ENCODE assay signal across 18 cellular contexts in genomic region chr16:15885560-15886001, GRCh38. TPM values are rescaled to one million over a fixed set of nuclear protein-coding genes. Genes with fewer than 3 reads are reported as not detected.
DNase-seq lines count a peak whose midpoint lies in the region; ATAC-seq and TF ChIP-seq lines count a peak whose summit lies in the region.
"Had no signal": no experiment of that assay in that cellular context is flagged by ENCODE, and none has a peak within 500 bp of the region (broad histone marks: within the 10 kb centered on the region; RNA-seq: fewer than 3 reads in every experiment).

No MANE protein-coding gene starts in this region.

- H3K27ac ChIP-seq in CD8-positive, alpha-beta memory T cell (ENCODE audit: low read depth, low read length) = peak overlapping the region; percentile 12
- H3K27ac ChIP-seq in mammary epithelial cell (ENCODE audit: insufficient read depth, low read depth, low read length) = no peak overlapping the region
- H3K27ac ChIP-seq: BLaER1, ovary, VCaP had no signal

- H3K9me3 ChIP-seq in CD8-positive, alpha-beta memory T cell (ENCODE audit: low read length) = no peaks in the 10 kb centered on the region
- no peaks in the 10 kb centered on the region for H3K9me3 ChIP-seq in Loucy (ENCODE audit: insufficient read depth, low read depth, low read length)
- H3K9me3 ChIP-seq in mammary epithelial cell (replicated peaks; ENCODE audit: insufficient read depth, low read length) = no peaks in the 10 kb centered on the region
- H3K9me3 ChIP-seq: BLaER1, HAP-1, ovary had no signal

- dilution Hi-C loops in mammary epithelial cell (cut with HindIII; ENCODE audit: low sequenced_read_pairs) = no loop called here

- no peak for TF ChIP-seq CTCF in Loucy (conservative IDR thresholded peaks at IDR 0.05; ENCODE audit: low read length)
- TF ChIP-seq CTCF in mammary epithelial cell (conservative IDR thresholded peaks at IDR 0.05 in 1 of 2, IDR thresholded peaks at IDR 0.05 in 1 of 2; ENCODE audit: extremely low read depth in 1 of 2, insufficient read depth in 1 of 2, low read depth in 1 of 2, low read length in 2 of 2) = no peak
- no peak for TF ChIP-seq CTCF in nephron (IDR thresholded peaks at IDR 0.05; ENCODE audit: unreplicated experiment in 3 of 3)

- WGBS in mammary epithelial cell (ENCODE audit: low coverage, missing lambda C conversion rate) = 90% methylated on average over 5 of the region's 5 CpGs

- H3K4me1 Mint-ChIP-seq in CD8-positive, alpha-beta memory T cell = peaks cover 36 to 46% (median 37%) of the 10 kb centered on the region in 3 donors
- peaks cover 25% of the 10 kb centered on the region for H3K4me1 Mint-ChIP-seq in nephron

- H2AFZ ChIP-seq in Loucy (ENCODE audit: low read length) (no peak overlapping the region), mammary epithelial cell (ENCODE audit: low read depth, low read length) (no peak overlapping the region)

- intact Hi-C loops in mammary epithelial cell (cut with micrococcal nuclease) = no loop called here

- no peak for ATAC-seq in GM18861 (IDR thresholded peaks at IDR 0.05; ENCODE audit: unreplicated experiment)
- no peak for ATAC-seq in HG03280 (IDR thresholded peaks at IDR 0.05; ENCODE audit: unreplicated experiment)

- peaks cover 23% of the 10 kb centered on the region for H3K4me1 ChIP-seq in CD8-positive, alpha-beta memory T cell (ENCODE audit: insufficient read depth, low read length)
- H3K4me1 ChIP-seq in Loucy (ENCODE audit: insufficient read depth, low read length, poor library complexity, severe bottlenecking) (peaks cover 18% of the 10 kb centered on the region), mammary epithelial cell (ENCODE audit: insufficient read depth, low read length) (peaks cover 15% of the 10 kb centered on the region)

- H3K9me3 Mint-ChIP-seq in CD8-positive, alpha-beta memory T cell = no peaks in the 10 kb centered on the region
- H3K9me3 Mint-ChIP-seq in nephron = no peaks in the 10 kb centered on the region
- H3K9me3 Mint-ChIP-seq: activated naive CD8-positive, alpha-beta T cell treated with anti-CD3 and anti-CD28 coated beads, Interleukin-2, amount 10 ng/mL, durations not matched to agents 7 days and 5 days had no signal

- no peak for DNase-seq in CD8-positive, alpha-beta memory T cell
- DNase-seq in mammary epithelial cell = no peak
- DNase-seq in activated CD4-positive, alpha-beta T cell treated with anti-CD3 and anti-CD28 coated beads for 1 hour = no peak
- DNase-seq: activated naive CD8-positive, alpha-beta T cell treated with anti-CD3 and anti-CD28 coated beads, Interleukin-2, amount 10 ng/mL, durations not matched to agents 7 days and 5 days; caudate nucleus; glutamatergic neuron; NCI-H1436 treated with DMSO at 0.1 percent for 48 hours; NCI-H226; ovary; stimulated activated naive CD4-positive, alpha-beta T cell treated with Interleukin-2 at 50 U/mL for 16 hours had no signal

- CTCF ChIA-PET in CD8-positive, alpha-beta memory T cell (lab: Charles Lee) = interaction anchor here (1.3 kb wide), 1 partner anchor 148 kb away, joined by 6 read pairs; no protein-coding TSS in a partner anchor
- CTCF ChIA-PET in mammary epithelial cell (lab: Charles Lee; ENCODE audit: low non-redundant PET) = no interaction called here

- H3K4me3 Mint-ChIP-seq in CD8-positive, alpha-beta memory T cell = peak overlapping the region in 5 of 7 donors; percentile 26 to 72 (median 38)
- H3K4me3 Mint-ChIP-seq in nephron = peak overlapping the region; percentile 70 to 87 (median 71)

- H3K27me3 ChIP-seq in CD8-positive, alpha-beta memory T cell (ENCODE audit: insufficient read depth, low read length, poor library complexity, severe bottlenecking) = no peaks in the 10 kb centered on the region
- H3K27me3 ChIP-seq in Loucy (ENCODE audit: insufficient read depth, low read length, poor library complexity, severe bottlenecking) = no peaks in the 10 kb centered on the region
- H3K27me3 ChIP-seq in mammary epithelial cell (ENCODE audit: insufficient read depth, low read length) = no peaks in the 10 kb centered on the region
- H3K27me3 ChIP-seq: BLaER1, ovary had no signal

- H3K36me3 Mint-ChIP-seq in CD8-positive, alpha-beta memory T cell = peaks cover 0 to 40% (median 5%) of the 10 kb centered on the region in 3 donors
- peaks cover 23% of the 10 kb centered on the region for H3K36me3 Mint-ChIP-seq in nephron (ENCODE audit: low read depth)

- in situ Hi-C loops in mammary epithelial cell (cut with MboI; ENCODE audit: low sequenced_read_pairs in 2 of 2) = no loop called here

- peak overlapping the region; percentile 56 for H3K9ac ChIP-seq in Loucy (ENCODE audit: low read depth, low read length, poor library complexity, severe bottlenecking)
- no peak overlapping the region for H3K9ac ChIP-seq in mammary epithelial cell (ENCODE audit: insufficient read depth, low read length)
- H3K9ac ChIP-seq: BLaER1 had no signal

- H3K4me2 ChIP-seq in Loucy (ENCODE audit: low read depth, low read length, poor library complexity, severe bottlenecking) (peak overlapping the region; percentile 87), mammary epithelial cell (ENCODE audit: insufficient read depth, low read depth, low read length) (peak overlapping the region; percentile 8)

- no TSS peak for BruUV-seq in mammary epithelial cell (replicated peaks; lab: Mats Ljungman, UMichigan)

- H3K9me2 ChIP-seq in Loucy (replicated peaks; ENCODE audit: low read depth, low read length) = no peaks in the 10 kb centered on the region

- H3K79me2 ChIP-seq in Loucy (ENCODE audit: insufficient read depth, low read length) (peaks cover 65% of the 10 kb centered on the region), mammary epithelial cell (ENCODE audit: insufficient read depth, low read length) (peaks cover 61% of the 10 kb centered on the region)

- POLR2A ChIA-PET in CD8-positive, alpha-beta memory T cell (lab: Charles Lee) = no interaction called here

- H3K36me3 ChIP-seq in CD8-positive, alpha-beta memory T cell (ENCODE audit: insufficient read depth, low read length) = peaks cover 9% of the 10 kb centered on the region
- H3K36me3 ChIP-seq in Loucy (ENCODE audit: insufficient read depth, low read length) (no peaks in the 10 kb centered on the region; the same call in 1 of the 2 replicates), mammary epithelial cell (ENCODE audit: insufficient read depth, low read length) (peaks cover 6% of the 10 kb centered on the region)
- H3K36me3 ChIP-seq: ovary had no signal

- H3F3A ChIP-seq in Loucy (ENCODE audit: low read depth) = no peaks in the 10 kb centered on the region

- H3K27ac Mint-ChIP-seq in CD8-positive, alpha-beta memory T cell = peak overlapping the region in 3 of 8 donors; percentile 6 to 84 (median 37)
- H3K27ac Mint-ChIP-seq in nephron = no peak overlapping the region

- H3K4me3 ChIP-seq in CD8-positive, alpha-beta memory T cell (ENCODE audit: low read length) = no peak overlapping the region
- peak overlapping the region; percentile 98 for H3K4me3 ChIP-seq in Loucy (ENCODE audit: low read length, poor library complexity, severe bottlenecking)
- no peak overlapping the region for H3K4me3 ChIP-seq in mammary epithelial cell (replicated peaks in 1 of 3; ENCODE audit: insufficient read depth in 1 of 3, low read depth in 2 of 3, low read length in 3 of 3)
- H3K4me3 ChIP-seq: BLaER1, HAP-1, ovary had no signal

- H3K27me3 Mint-ChIP-seq in CD8-positive, alpha-beta memory T cell = peaks cover 0 to 4% of the 10 kb centered on the region in 2 donors
- no peaks in the 10 kb centered on the region for H3K27me3 Mint-ChIP-seq in nephron (ENCODE audit: low read depth)
- H3K27me3 Mint-ChIP-seq: activated naive CD8-positive, alpha-beta T cell treated with anti-CD3 and anti-CD28 coated beads, Interleukin-2, amount 10 ng/mL, durations not matched to agents 7 days and 5 days had no signal

- H4K20me1 ChIP-seq in Loucy (ENCODE audit: insufficient read depth, low read length, poor library complexity, severe bottlenecking) = peaks cover 9% of the 10 kb centered on the region
- no peaks in the 10 kb centered on the region for H4K20me1 ChIP-seq in mammary epithelial cell (ENCODE audit: insufficient read depth, low read length)

RNA-seq across cellular contexts. Expression of gene CEP20, which starts 2.8 kb away (rescaled TPM):
- total RNA-seq in CD8-positive, alpha-beta memory T cell = 10 to 100 TPM; 39.6 to 46.1 TPM
- 32.5 TPM for polyA plus RNA-seq in CD8-positive, alpha-beta memory T cell
- 10 to 100 TPM; 40.1 to 45.8 TPM for total RNA-seq in mammary epithelial cell
- polyA plus RNA-seq in mammary epithelial cell = 17.7 TPM
- polyA minus RNA-seq in mammary epithelial cell = 8.6 TPM

RNA-seq across cellular contexts. Expression of gene MYH11, which starts 28.8 kb away (rescaled TPM):
- not detected for total RNA-seq in CD8-positive, alpha-beta memory T cell
- 1.1 TPM for polyA plus RNA-seq in CD8-positive, alpha-beta memory T cell
- total RNA-seq in mammary epithelial cell = under 1 TPM in 1 of 2 donors, not detected in 1; 0.33 TPM
- not detected for polyA plus RNA-seq in mammary epithelial cell
- polyA minus RNA-seq in mammary epithelial cell = not detected
- total RNA-seq: activated naive CD8-positive, alpha-beta T cell treated with anti-CD3 and anti-CD28 coated beads, Interleukin-2, amount 10 ng/mL, durations not matched to agents 7 days and 5 days; SK-MEL-5 had no signal
